Comparison of ENCODE assay signal across 8 cellular contexts in the genomic region with DNA sequence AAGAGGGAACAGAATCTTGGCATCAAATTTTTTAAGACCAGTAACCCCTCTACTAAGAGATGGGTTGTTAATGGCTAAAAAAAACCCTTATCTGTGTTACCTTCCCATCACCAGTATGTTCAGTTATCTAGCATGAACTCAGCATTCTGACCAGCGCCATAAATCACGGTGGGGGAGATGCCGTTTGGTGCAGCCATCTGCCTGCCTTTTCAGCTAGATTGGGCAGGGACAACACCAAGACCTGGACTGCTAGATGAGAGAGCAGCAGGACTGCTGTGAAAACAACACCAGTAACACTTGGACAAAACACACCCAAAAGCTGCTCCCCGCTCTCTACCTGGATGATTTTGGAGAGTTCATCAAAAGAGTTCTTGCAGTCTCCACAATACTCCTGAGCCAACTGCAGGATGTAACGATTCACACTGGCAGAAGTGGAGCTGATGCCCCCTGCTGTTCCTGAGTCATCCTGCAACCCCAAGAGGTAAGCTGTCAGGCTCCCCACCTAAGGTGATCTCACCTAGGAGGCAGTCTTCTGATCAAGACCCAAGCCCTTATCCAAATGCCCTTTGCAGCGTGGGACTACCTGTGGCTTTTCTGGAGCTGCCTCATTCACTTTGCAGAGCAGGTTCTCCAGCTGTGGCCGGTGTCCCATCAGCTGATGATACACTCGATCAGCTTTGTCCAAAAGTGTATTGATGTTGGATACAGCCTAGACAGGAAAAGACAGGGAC.
DNase-seq lines count a peak whose midpoint lies in the region; ATAC-seq and TF ChIP-seq lines count a peak whose summit lies in the region.

No MANE protein-coding gene starts in this region.

- 71 to 83% methylated on average over 8 of the region's 8 CpGs for WGBS in sigmoid colon, 2 donors

- POLR2A ChIA-PET in activated CD4-positive, alpha-beta memory T cell treated with anti-CD3 and anti-CD28 coated beads for 36 hours (lab: Charles Lee) = no interaction called here

- no peaks in the 10 kb centered on the region for H3K4me1 Mint-ChIP-seq in activated CD4-positive, alpha-beta memory T cell treated with anti-CD3 and anti-CD28 coated beads for 36 hours (ENCODE audit: low read depth)

- no peaks in the 10 kb centered on the region for H3K9me3 Mint-ChIP-seq in activated CD4-positive, alpha-beta memory T cell treated with anti-CD3 and anti-CD28 coated beads for 36 hours

- TF ChIP-seq EP300 in sigmoid colon (IDR thresholded peaks at IDR 0.05) = no peak

- DNase-seq in NCI-H82 (lab: John Stamatoyannopoulos, UW) = peak; percentile 59
- no peak for DNase-seq in NCI-H82 treated with DMSO at 0.1 percent for 48 hours (lab: John Stamatoyannopoulos, UW; ENCODE audit: unreplicated experiment)
- DNase-seq in MG63 = peak; percentile 41
- DNase-seq in activated CD4-positive, alpha-beta memory T cell treated with anti-CD3 and anti-CD28 coated beads for 36 hours = peak; percentile 48
- DNase-seq in foreskin keratinocyte = peak in 1 of 2 donors; percentile 36
- peak; percentile 11 for DNase-seq in stimulated activated CD4-positive, alpha-beta T cell treated with anti-CD3 and anti-CD28 coated beads, Interleukin-2, amount 100 ng/mL, for 4 hours (ENCODE audit: low read depth)
- no peak for DNase-seq in sigmoid colon

- H3K4me3 ChIP-seq in MG63 (no peak overlapping the region), sigmoid colon (no peak overlapping the region)

- H3K36me3 Mint-ChIP-seq in activated CD4-positive, alpha-beta memory T cell treated with anti-CD3 and anti-CD28 coated beads for 36 hours = peaks cover 64% of the 10 kb centered on the region

- ATAC-seq in foreskin keratinocyte = peak; percentile 83
- ATAC-seq in HG03025 (IDR thresholded peaks at IDR 0.05; ENCODE audit: low FRiP score, unreplicated experiment) = no peak

- no peak for TF ChIP-seq POLR2A in sigmoid colon (IDR thresholded peaks at IDR 0.05)

- H3K9me3 ChIP-seq in MG63 (no peaks in the 10 kb centered on the region), sigmoid colon (no peaks in the 10 kb centered on the region)

- H3K36me3 ChIP-seq in MG63 (peaks cover 94% of the 10 kb centered on the region), sigmoid colon (peaks cover 79 to 100% (median 95%) of the 10 kb centered on the region in 4 donors)

- H3K27me3 ChIP-seq in MG63 (no peaks in the 10 kb centered on the region), foreskin keratinocyte (no peaks in the 10 kb centered on the region), sigmoid colon (no peaks in the 10 kb centered on the region)

- H3K27me3 Mint-ChIP-seq in activated CD4-positive, alpha-beta memory T cell treated with anti-CD3 and anti-CD28 coated beads for 36 hours = no peaks in the 10 kb centered on the region

- H3K27ac Mint-ChIP-seq in activated CD4-positive, alpha-beta memory T cell treated with anti-CD3 and anti-CD28 coated beads for 36 hours = no peak overlapping the region

- CTCF ChIA-PET in activated CD4-positive, alpha-beta memory T cell treated with anti-CD3 and anti-CD28 coated beads for 36 hours (lab: Charles Lee) = interaction anchor here (0.8 to 4.8 kb wide), 12 partner anchors 9 to 239 kb away, joined by 3 to 34 read pairs (median 5); a partner anchor contains a TSS

- intact Hi-C loops in activated CD4-positive, alpha-beta memory T cell treated with anti-CD3 and anti-CD28 coated beads for 36 hours (cut with micrococcal nuclease) = no loop called here
- intact Hi-C loops in sigmoid colon (cut with DNase I) = no loop called here

- TF ChIP-seq CTCF in foreskin keratinocyte (conservative IDR thresholded peaks at IDR 0.05) (peak; percentile 68), sigmoid colon (IDR thresholded peaks at IDR 0.05) (peak in 1 of 4 experiments; percentile 23)

- H3K4me1 ChIP-seq in foreskin keratinocyte (no peaks in the 10 kb centered on the region), sigmoid colon (no peaks in the 10 kb centered on the region)

- no peak overlapping the region for H3K4me3 Mint-ChIP-seq in activated CD4-positive, alpha-beta memory T cell treated with anti-CD3 and anti-CD28 coated beads for 36 hours

- H3K27ac ChIP-seq in foreskin keratinocyte (no peak overlapping the region), sigmoid colon (no peak overlapping the region)

Comparison
In these comparisons a context has a peak if more than half of its experiments do, and no peak if none do; other contexts are left out.
1. DNase-seq: peak in NCI-H82 (single experiment), MG63 (single experiment), activated CD4-positive, alpha-beta memory T cell treated with anti-CD3 and anti-CD28 coated beads for 36 hours (single experiment) and stimulated activated CD4-positive, alpha-beta T cell treated with anti-CD3 and anti-CD28 coated beads, Interleukin-2, amount 100 ng/mL, for 4 hours (single experiment); none in NCI-H82 treated with DMSO at 0.1 percent for 48 hours (single experiment) and sigmoid colon (single experiment).